13 cellular contexts compared by ENCODE assay signal in genomic region chr12:101021911-101022388, GRCh38.
DNase-seq lines count a peak whose midpoint lies in the region; ATAC-seq and TF ChIP-seq lines count a peak whose summit lies in the region.
"Had no signal": no experiment of that assay in that cellular context is flagged by ENCODE, and none has a peak within 500 bp of the region (broad histone marks: within the 10 kb centered on the region; RNA-seq: fewer than 3 reads in every experiment).

No MANE protein-coding gene starts in this region.

- peak; percentile 53 for DNase-seq in AG09319 (ENCODE audit: extremely low read depth, low read depth)
- DNase-seq in LHCN-M2 (ENCODE audit: low read depth) = peak; percentile 83
- DNase-seq in brain microvascular endothelial cell = peak; percentile 3
- peak; percentile 48 to 67 for DNase-seq in lung microvascular endothelial cell (ENCODE audit: low read depth in 2 of 2)
- DNase-seq in GM13976 (ENCODE audit: low spot score) = no peak
- DNase-seq in activated naive CD8-positive, alpha-beta T cell treated with anti-CD3 and anti-CD28 coated beads, Interleukin-2, amount 50 U/mL, for 24 hours = no peak
- DNase-seq in NCI-H345 treated with DMSO at 0.1 percent for 48 hours (lab: John Stamatoyannopoulos, UW; ENCODE audit: unreplicated experiment) = no peak
- DNase-seq in stimulated activated CD4-positive, alpha-beta T cell treated with anti-CD3 and anti-CD28 coated beads, Interleukin-15, amount 100 ng/mL, for 24 hours = no peak
- DNase-seq: activated effector memory CD4-positive, alpha-beta T cell treated with Interleukin-2 at 50 U/mL for 16 hours; H7; mucosa of descending colon; NCI-H526 had no signal

- ATAC-seq in activated naive CD8-positive, alpha-beta T cell treated with anti-CD3 and anti-CD28 coated beads, Interleukin-2, amount 50 U/mL, for 24 hours = no peak
- ATAC-seq: mucosa of descending colon had no signal

- no peak overlapping the region for H3K4me3 Mint-ChIP-seq in activated naive CD8-positive, alpha-beta T cell treated with anti-CD3 and anti-CD28 coated beads, Interleukin-2, amount 50 U/mL, for 24 hours

- H3K4me1 Mint-ChIP-seq in activated naive CD8-positive, alpha-beta T cell treated with anti-CD3 and anti-CD28 coated beads, Interleukin-2, amount 50 U/mL, for 24 hours = no peaks in the 10 kb centered on the region

- H3K27ac Mint-ChIP-seq in activated naive CD8-positive, alpha-beta T cell treated with anti-CD3 and anti-CD28 coated beads, Interleukin-2, amount 50 U/mL, for 24 hours = no peak overlapping the region

- H3K27me3 Mint-ChIP-seq in activated naive CD8-positive, alpha-beta T cell treated with anti-CD3 and anti-CD28 coated beads, Interleukin-2, amount 50 U/mL, for 24 hours = no peaks in the 10 kb centered on the region

- H3K36me3 ChIP-seq in brain microvascular endothelial cell (replicated peaks) = no peaks in the 10 kb centered on the region

- H3K27ac ChIP-seq in brain microvascular endothelial cell = peak overlapping the region; percentile 4
- H3K27ac ChIP-seq: VCaP had no signal

- H3K9me3 Mint-ChIP-seq in activated naive CD8-positive, alpha-beta T cell treated with anti-CD3 and anti-CD28 coated beads, Interleukin-2, amount 50 U/mL, for 24 hours = peaks cover 5% of the 10 kb centered on the region

- H3K4me3 ChIP-seq in brain microvascular endothelial cell (ENCODE audit: low read depth, low read length) = no peak overlapping the region
- H3K4me3 ChIP-seq: mucosa of descending colon had no signal

- in situ Hi-C loops in brain microvascular endothelial cell (cut with HindIII; ENCODE audit: low pct_ligation_motif_present, low sequenced_read_pairs) = no loop called here
- in situ Hi-C loops in GM13976 (cut with MboI; ENCODE audit: low sequenced_read_pairs, unreplicated experiment) = no loop called here

- TF ChIP-seq CTCF in AG09319 (IDR thresholded peaks at IDR 0.05; ENCODE audit: low read depth, low read length) = no peak
- TF ChIP-seq CTCF in brain microvascular endothelial cell (IDR thresholded peaks at IDR 0.05; ENCODE audit: low read depth, low read length, missing control alignments) = no peak
- TF ChIP-seq CTCF in GM13976 (IDR thresholded peaks at IDR 0.05; ENCODE audit: borderline replicate concordance, control extremely low read depth, extremely low read depth, insufficient read depth, missing control alignments) = no peak

- H3K27me3 ChIP-seq in brain microvascular endothelial cell (replicated peaks) = no peaks in the 10 kb centered on the region

- no peaks in the 10 kb centered on the region for H3K36me3 Mint-ChIP-seq in activated naive CD8-positive, alpha-beta T cell treated with anti-CD3 and anti-CD28 coated beads, Interleukin-2, amount 50 U/mL, for 24 hours (ENCODE audit: low read depth)

Comparison
In these comparisons a context has a peak if more than half of its experiments do, and no peak if none do; other contexts are left out.
1. DNase-seq: peak in AG09319 (single experiment), LHCN-M2 (single experiment), brain microvascular endothelial cell (single experiment) and lung microvascular endothelial cell (2 of 2); none in GM13976 (single experiment), activated naive CD8-positive, alpha-beta T cell treated with anti-CD3 and anti-CD28 coated beads, Interleukin-2, amount 50 U/mL, for 24 hours (single experiment), NCI-H345 treated with DMSO at 0.1 percent for 48 hours (single experiment) and stimulated activated CD4-positive, alpha-beta T cell treated with anti-CD3 and anti-CD28 coated beads, Interleukin-15, amount 100 ng/mL, for 24 hours (single experiment).